ENCODE assay signal across 1 cellular context in genomic region chr15:35173444-35174118, GRCh38.
A peak's percentile ranks its signal among the peaks of the same experiment; 100 is the strongest.
TF ChIP-seq lines count a peak whose summit lies in the region.

No MANE protein-coding gene starts in this region.

TF ChIP-seq in K562, 482 proteins besides CTCF, POLR2A, EP300 and RAD21 (continued from another document):
- TF ChIP-seq ZNF384 (IDR thresholded peaks at IDR 0.05; ENCODE audit: low read depth, low read length) (peak; percentile 72), PPARD (CRISPR knock-in tag; IDR thresholded peaks at IDR 0.05) (no peak), STAT6 (CRISPR knock-in tag; IDR thresholded peaks at IDR 0.05) (no peak), ARNT (IDR thresholded peaks at IDR 0.05) (peak in 1 of 2 experiments; percentile 29; a peak in 1 of 4 replicates), ZNF780A (CRISPR knock-in tag; IDR thresholded peaks at IDR 0.05) (no peak), ZNF121 (CRISPR knock-in tag; conservative IDR thresholded peaks at IDR 0.05) (no peak), SNIP1 (IDR thresholded peaks at IDR 0.05; ENCODE audit: low read depth) (no peak), LEF1 (IDR thresholded peaks at IDR 0.05) (0 out of 2 replicates have a peak, but pooled peaks have one; percentile 51), ZNF395 (CRISPR knock-in tag; IDR thresholded peaks at IDR 0.05) (no peak), TRIM24 (IDR thresholded peaks at IDR 0.05) (peak; percentile 20 to 53; a peak in 1 of 4 replicates), ZBTB2 (IDR thresholded peaks at IDR 0.05) (peak; percentile 17; the same call in 1 of the 2 replicates), CBFA2T3 (IDR thresholded peaks at IDR 0.05) (peak; percentile 76), MNT (conservative IDR thresholded peaks at IDR 0.05) (0 out of 4 replicates have a peak, but pooled peaks of 1 of the 2 experiments have one; percentile 31), NFE2L1 (tag; IDR thresholded peaks at IDR 0.05; ENCODE audit: borderline replicate concordance, low read depth) (no peak), SMAD1 (IDR thresholded peaks at IDR 0.05; ENCODE audit: low read depth, low read length, partially characterized antibody) (no peak), SIX5 (IDR thresholded peaks at IDR 0.05; ENCODE audit: borderline replicate concordance in 1 of 2, insufficient read depth in 1 of 2, low read depth in 1 of 2, low read length in 2 of 2) (no peak), MAFG (tag; conservative IDR thresholded peaks at IDR 0.05) (peak; percentile 61), ARID1B (IDR thresholded peaks at IDR 0.05) (peak; percentile 86), CC2D1A (IDR thresholded peaks at IDR 0.05) (peak; percentile 43; the same call in 1 of the 2 replicates), CBX3 (IDR thresholded peaks at IDR 0.05; ENCODE audit: borderline replicate concordance in 1 of 2, low read length in 2 of 2) (peak in 1 of 2 experiments; percentile 71; a peak in 2 of 3 replicates), ZNF263 (CRISPR knock-in tag; IDR thresholded peaks at IDR 0.05; ENCODE audit: borderline replicate concordance) (no peak), KAT2B (IDR thresholded peaks at IDR 0.05; ENCODE audit: low read depth, low read length) (no peak), PTBP1 (IDR thresholded peaks at IDR 0.05; ENCODE audit: low read depth, low read length) (no peak), HNRNPK (IDR thresholded peaks at IDR 0.05; ENCODE audit: low read depth, low read length, poor library complexity, severe bottlenecking) (no peak), ZBTB1 (CRISPR knock-in tag; IDR thresholded peaks at IDR 0.05; ENCODE audit: borderline replicate concordance, low read depth) (no peak), EP400 (IDR thresholded peaks at IDR 0.05) (no peak; the same call in 1 of the 2 replicates), AFF4 (CRISPR knock-in tag; IDR thresholded peaks at IDR 0.05) (no peak), FOXM1 (IDR thresholded peaks at IDR 0.05; ENCODE audit: low read depth) (0 out of 2 replicates have a peak, but pooled peaks have one; percentile 16), FOXM1 (CRISPR knock-in tag; IDR thresholded peaks at IDR 0.05; ENCODE audit: low read depth) (no peak), CHD4 (IDR thresholded peaks at IDR 0.05; ENCODE audit: insufficient read depth, insufficient replicate concordance, low read depth, low read length, poor library complexity, severe bottlenecking) (no peak), RCOR1 (IDR thresholded peaks at IDR 0.05; ENCODE audit: borderline replicate concordance in 1 of 2, low read depth in 2 of 2, low read length in 2 of 2) (no peak), C11orf30 (IDR thresholded peaks at IDR 0.05; ENCODE audit: low read depth) (peak; percentile 55; the same call in 1 of the 2 replicates), ZNF124 (CRISPR knock-in tag; IDR thresholded peaks at IDR 0.05) (no peak), KDM5B (IDR thresholded peaks at IDR 0.05; ENCODE audit: insufficient replicate concordance, low read depth, low read length) (no peak), YY1 (IDR thresholded peaks at IDR 0.05; ENCODE audit: borderline replicate concordance in 1 of 3, control insufficient read depth in 1 of 3, extremely low read depth in 1 of 3, insufficient read depth in 3 of 3, insufficient read length in 1 of 3, insufficient replicate concordance in 2 of 3, low read depth in 1 of 3, low read length in 2 of 3) (peak in 1 of 3 experiments; percentile 70), SMARCC2 (IDR thresholded peaks at IDR 0.05; ENCODE audit: low read depth) (peak; percentile 63; the same call in 1 of the 2 replicates), SAP30 (IDR thresholded peaks at IDR 0.05; ENCODE audit: borderline replicate concordance, insufficient read depth, low read depth, low read length, poor library complexity, severe bottlenecking) (no peak), POLR2H (tag; IDR thresholded peaks at IDR 0.05; ENCODE audit: low read depth) (no peak), HNRNPLL (IDR thresholded peaks at IDR 0.05; ENCODE audit: low read depth, low read length, poor library complexity, severe bottlenecking) (no peak), MEIS2 (IDR thresholded peaks at IDR 0.05; ENCODE audit: partially characterized antibody) (no peak)
